In genomic region chr19:10835754-10836477, GRCh38 we compare ENCODE assay signal across 8 cellular contexts. TPM values are rescaled to one million over a fixed set of nuclear protein-coding genes. Genes with fewer than 3 reads are reported as not detected.
DNase-seq lines count a peak whose midpoint lies in the region; ATAC-seq and TF ChIP-seq lines count a peak whose summit lies in the region.

Gene TMED1 (minus strand): TSS chr19:10836212. CDS start chr19:10836191, 21 bp downstream.

- peak within 1 kb of the TSS; percentile 64 for H3K4me3 ChIP-seq in GM12875 (ENCODE audit: low read depth, low read length)
- H3K4me3 ChIP-seq in adrenal gland: peak within 1 kb of the TSS in 3 of 4 donors; percentile 44 to 77 (median 61)
- H3K4me3 ChIP-seq in heart right ventricle: peak within 1 kb of the TSS; percentile 55 to 86 (median 72)
- H3K4me3 ChIP-seq in upper lobe of left lung: peak within 1 kb of the TSS; percentile 31 to 84 (median 58)

- H3K9me3 ChIP-seq in adrenal gland (replicated peaks in 1 of 3) (no peaks in the 10 kb centered on the region), heart right ventricle (peaks cover 0 to 20% (median 6%) of the 10 kb centered on the region in 11 donors), upper lobe of left lung (no peaks in the 10 kb centered on the region)

- H3K27ac ChIP-seq in adrenal gland (peak within 1 kb of the TSS; percentile 91 to 99 (median 97)), heart right ventricle (peak within 1 kb of the TSS; percentile 94 to 99 (median 98)), upper lobe of left lung (peak within 1 kb of the TSS; percentile 94 to 97 (median 96))

- TF ChIP-seq CTCF in GM12875 (IDR thresholded peaks at IDR 0.05; ENCODE audit: borderline replicate concordance, insufficient read depth, low read depth, low read length) (no peak), adrenal gland (IDR thresholded peaks at IDR 0.05) (peak; percentile 11 to 73 (median 46)), heart right ventricle (IDR thresholded peaks at IDR 0.05) (peak in 7 of 9 donors; percentile 16 to 58 (median 43)), upper lobe of left lung (IDR thresholded peaks at IDR 0.05) (peak in 4 of 6 experiments; percentile 51 to 77 (median 69))

- H3K36me3 ChIP-seq in adrenal gland (replicated peaks in 1 of 2) (peaks cover 0 to 29% of the 10 kb centered on the region in 2 donors), heart right ventricle (peaks cover 0 to 44% (median 14%) of the 10 kb centered on the region in 9 donors), upper lobe of left lung (peaks cover 5 to 35% (median 31%) of the 10 kb centered on the region in 4 donors)

- no peaks in the 10 kb centered on the region for H3K27me3 ChIP-seq in adrenal gland
- H3K27me3 ChIP-seq in heart right ventricle: no peaks in the 10 kb centered on the region
- H3K27me3 ChIP-seq in upper lobe of left lung: no peaks in the 10 kb centered on the region

- TF ChIP-seq EP300 in upper lobe of left lung (IDR thresholded peaks at IDR 0.05): peak in 1 of 4 donors; percentile 6

- DNase-seq in NCI-H146 (lab: John Stamatoyannopoulos, UW) (peak; percentile 100), T-helper 1 cell (peak; percentile 90 to 97 (median 96)), adrenal gland (peak; percentile 100), heart right ventricle (peak; percentile 97 to 100), posterior cingulate gyrus (peak; percentile 95 to 100 (median 98)), upper lobe of left lung (peak; percentile 96 to 97)

- ATAC-seq in HG02798 (IDR thresholded peaks at IDR 0.05; ENCODE audit: poor library complexity, unreplicated experiment) (peak; percentile 80), heart right ventricle (peak; percentile 91 to 96 (median 94)), upper lobe of left lung (ENCODE audit: low FRiP score in 2 of 2) (peak; percentile 95 to 98)

- intact Hi-C loops in adrenal gland (cut with DNase I) (no loop called here), heart right ventricle (cut with DNase I) (loop anchor here in 2 of 10 donors (1.0 to 2.0 kb wide), 3 partner anchors 29 to 119 kb away; partner anchors contain the start of gene DNM2 (in 1 of the 2)), posterior cingulate gyrus (cut with DNase I) (loop anchor here (2.0 to 10.0 kb wide), 2 partner anchors 35 to 121 kb away; partner anchors contain the start of genes CARM1 and DNM2)

- WGBS in adrenal gland, 4 donors: 0 to 2% (median 0%) methylated on average over 26 to 50 of the region's 50 CpGs
- WGBS in heart right ventricle, 2 donors: 0 to 1% methylated on average over 49 to 50 of the region's 50 CpGs
- WGBS in upper lobe of left lung, 2 donors: 0 to 1% methylated on average over 33 to 44 of the region's 50 CpGs

- TF ChIP-seq POLR2A in adrenal gland (IDR thresholded peaks at IDR 0.05) (peak; percentile 57 to 70), upper lobe of left lung (IDR thresholded peaks at IDR 0.05) (peak in 2 of 4 donors; percentile 48 to 61)

- H3K4me1 ChIP-seq in adrenal gland (replicated peaks in 1 of 2) (peaks cover 6 to 14% of the 10 kb centered on the region in 2 donors), heart right ventricle (peaks cover 0 to 16% (median 5%) of the 10 kb centered on the region in 9 donors), upper lobe of left lung (peaks cover 0 to 19% (median 7%) of the 10 kb centered on the region in 4 donors)

RNA-seq across cellular contexts. Expression of gene TMED1, which starts in this region (rescaled TPM):
- total RNA-seq in adrenal gland: 100 to 1,000 TPM in 1 of 8 donors, 10 to 100 TPM in 7; 36.5 to 103 (median 51.7) TPM
- 10 to 100 TPM; 12.5 to 49.6 (median 34.9) TPM for polyA plus RNA-seq in adrenal gland
- 10 to 100 TPM; 25.9 to 38.6 (median 32.9) TPM for total RNA-seq in heart right ventricle
- polyA plus RNA-seq in heart right ventricle: 10 to 100 TPM; 40.4 to 88.6 TPM
- total RNA-seq in upper lobe of left lung: 10 to 100 TPM; 11.3 to 40.7 (median 25.1) TPM

Comparison
In these comparisons a context has a peak if more than half of its experiments do, and no peak if none do; other contexts are left out.
1. Peak in every context shown above with its lines: DNase-seq, ATAC-seq, H3K4me3 ChIP-seq and H3K27ac ChIP-seq.